23 cellular contexts compared by ENCODE assay signal in genomic region chr11:107732327-107733051, GRCh38. TPM values are rescaled to one million over a fixed set of nuclear protein-coding genes. Genes with fewer than 3 reads are reported as not detected.
DNase-seq lines count a peak whose midpoint lies in the region; ATAC-seq and TF ChIP-seq lines count a peak whose summit lies in the region.
"Had no signal": no experiment of that assay in that cellular context is flagged by ENCODE, and none has a peak within 500 bp of the region (broad histone marks: within the 10 kb centered on the region; RNA-seq: fewer than 3 reads in every experiment).

No MANE protein-coding gene starts in this region.

- peaks cover 2% of the 10 kb centered on the region for H3K27me3 Mint-ChIP-seq in endothelial cell (ENCODE audit: unreplicated experiment)
- peaks cover 14% of the 10 kb centered on the region for H3K27me3 Mint-ChIP-seq in activated T-cell treated with anti-CD3 and anti-CD28 coated beads, Interleukin-2, amount 50 U/mL, for 4 hours (ENCODE audit: low read depth)

- peak; percentile 51 for DNase-seq in NCI-H82 (lab: John Stamatoyannopoulos, UW)
- DNase-seq in NCI-H82 treated with DMSO at 0.1 percent for 48 hours (lab: John Stamatoyannopoulos, UW; ENCODE audit: unreplicated experiment) = no peak
- no peak for DNase-seq in left colon
- no peak for DNase-seq in endothelial cell (ENCODE audit: low spot score)
- DNase-seq in activated T-cell treated with anti-CD3 and anti-CD28 coated beads, Interleukin-2, amount 50 U/mL, for 4 hours = no peak
- DNase-seq: activated CD4-positive, alpha-beta memory T cell treated with anti-CD3 and anti-CD28 coated beads for 36 hours; CD8-positive, alpha-beta T cell; glutamatergic neuron; GM23248; islet precursor cell; mucosa of descending colon; NCI-H1105; NCI-H2171; pancreas; small intestine; stimulated activated naive CD4-positive, alpha-beta T cell; upper lobe of right lung had no signal

- no peak overlapping the region for H3K27ac Mint-ChIP-seq in endothelial cell (ENCODE audit: unreplicated experiment)
- H3K27ac Mint-ChIP-seq: activated CD4-positive, alpha-beta memory T cell treated with anti-CD3 and anti-CD28 coated beads for 36 hours; activated T-helper 1 cell treated with anti-CD3 and anti-CD28 coated beads, Interleukin-12 subunit alpha, Interleukin-12 subunit beta, Interleukin-2, Interleukin-4 antibody, amounts not matched to agents 30 ng/mL and 10 ng/mL and 1 ng/mL, durations not matched to agents 14 hours and 24 hours and 36 hours; CD8-positive, alpha-beta T cell had no signal

- intact Hi-C loops in left colon (cut with DNase I, micrococcal nuclease) = no loop called here

- no peaks in the 10 kb centered on the region for H3K9me3 Mint-ChIP-seq in endothelial cell (ENCODE audit: unreplicated experiment)
- H3K9me3 Mint-ChIP-seq in activated T-cell treated with anti-CD3 and anti-CD28 coated beads, Interleukin-2, amount 50 U/mL, for 4 hours = no peaks in the 10 kb centered on the region
- H3K9me3 Mint-ChIP-seq: activated CD4-positive, alpha-beta memory T cell treated with anti-CD3 and anti-CD28 coated beads for 36 hours; activated T-helper 1 cell treated with anti-CD3 and anti-CD28 coated beads, Interleukin-12 subunit alpha, Interleukin-12 subunit beta, Interleukin-2, Interleukin-4 antibody, amounts not matched to agents 30 ng/mL and 10 ng/mL and 1 ng/mL, durations not matched to agents 14 hours and 24 hours and 36 hours; CD8-positive, alpha-beta T cell had no signal

- peak; percentile 58 for ATAC-seq in HG02588 (IDR thresholded peaks at IDR 0.05; ENCODE audit: unreplicated experiment)
- ATAC-seq in HG03442 (IDR thresholded peaks at IDR 0.05; ENCODE audit: unreplicated experiment) = peak; percentile 94
- ATAC-seq in HG03025 (IDR thresholded peaks at IDR 0.05; ENCODE audit: low FRiP score, unreplicated experiment) = no peak
- no peak for ATAC-seq in left colon
- ATAC-seq in activated T-cell treated with anti-CD3 and anti-CD28 coated beads, Interleukin-2, amount 50 U/mL, for 4 hours = no peak
- ATAC-seq: CD8-positive, alpha-beta T cell; mucosa of descending colon; pancreas; upper lobe of right lung had no signal

- TF ChIP-seq CTCF in endothelial cell (IDR thresholded peaks at IDR 0.05; ENCODE audit: unreplicated experiment) = no peak

- no peaks in the 10 kb centered on the region for H3K4me1 Mint-ChIP-seq in endothelial cell (ENCODE audit: unreplicated experiment)
- no peaks in the 10 kb centered on the region for H3K4me1 Mint-ChIP-seq in activated T-cell treated with anti-CD3 and anti-CD28 coated beads, Interleukin-2, amount 50 U/mL, for 4 hours (ENCODE audit: low read depth)

- H3K4me3 Mint-ChIP-seq in endothelial cell (ENCODE audit: unreplicated experiment) = no peak overlapping the region
- H3K4me3 Mint-ChIP-seq in activated T-cell treated with anti-CD3 and anti-CD28 coated beads, Interleukin-2, amount 50 U/mL, for 4 hours = no peak overlapping the region
- H3K4me3 Mint-ChIP-seq: activated CD4-positive, alpha-beta memory T cell treated with anti-CD3 and anti-CD28 coated beads for 36 hours; activated T-helper 1 cell treated with anti-CD3 and anti-CD28 coated beads, Interleukin-12 subunit alpha, Interleukin-12 subunit beta, Interleukin-2, Interleukin-4 antibody, amounts not matched to agents 30 ng/mL and 10 ng/mL and 1 ng/mL, durations not matched to agents 14 hours and 24 hours and 36 hours; CD8-positive, alpha-beta T cell had no signal

- no peaks in the 10 kb centered on the region for H3K36me3 Mint-ChIP-seq in endothelial cell (ENCODE audit: low read depth, unreplicated experiment)
- H3K36me3 Mint-ChIP-seq in activated T-cell treated with anti-CD3 and anti-CD28 coated beads, Interleukin-2, amount 50 U/mL, for 4 hours (ENCODE audit: insufficient read depth) = no peaks in the 10 kb centered on the region
- H3K36me3 Mint-ChIP-seq: activated CD4-positive, alpha-beta memory T cell treated with anti-CD3 and anti-CD28 coated beads for 36 hours; CD8-positive, alpha-beta T cell had no signal

RNA-seq across cellular contexts. Expression of gene SLN, which starts 20.6 kb away (rescaled TPM):
- not detected for total RNA-seq in left colon
- total RNA-seq in endothelial cell (ENCODE audit: unreplicated experiment) = not detected
- not detected for total RNA-seq in activated T-cell treated with anti-CD3 and anti-CD28 coated beads, Interleukin-2, amount 50 U/mL, for 4 hours
- total RNA-seq: A172; activated CD4-positive, alpha-beta memory T cell treated with anti-CD3 and anti-CD28 coated beads for 36 hours; activated T-helper 1 cell treated with anti-CD3 and anti-CD28 coated beads, Interleukin-12 subunit alpha, Interleukin-12 subunit beta, Interleukin-2, Interleukin-4 antibody, amounts not matched to agents 30 ng/mL and 10 ng/mL and 1 ng/mL, durations not matched to agents 14 hours and 24 hours and 36 hours; CD8-positive, alpha-beta T cell; GM23248; pancreas; SK-MEL-5 had no signal

Comparison
In these comparisons a context has a peak if more than half of its experiments do, and no peak if none do; other contexts are left out.
1. ATAC-seq: peak in HG02588 (single experiment) and HG03442 (single experiment); none in HG03025 (single experiment), left colon (single experiment) and activated T-cell treated with anti-CD3 and anti-CD28 coated beads, Interleukin-2, amount 50 U/mL, for 4 hours (0 of 2).